15 cellular contexts compared by ENCODE assay signal in genomic region chr1:87135313-87135712, GRCh38.
"Had no signal": no experiment of that assay in that cellular context is flagged by ENCODE, and none has a peak within 500 bp of the region (broad histone marks: within the 10 kb centered on the region; RNA-seq: fewer than 3 reads in every experiment).

No MANE protein-coding gene starts in this region.

- ATAC-seq: activated CD8-positive, alpha-beta T cell treated with anti-CD3 and anti-CD28 coated beads for 36 hours; effector memory CD8-positive, alpha-beta T cell; foreskin keratinocyte; heart left ventricle; natural killer cell had no signal

- H3K36me3 ChIP-seq: breast epithelium, heart left ventricle, right lobe of liver, spleen had no signal

- H3K27me3 ChIP-seq: breast epithelium, foreskin keratinocyte, heart left ventricle, right lobe of liver had no signal

- H3K4me1 ChIP-seq: breast epithelium, foreskin keratinocyte, psoas muscle had no signal

- H3K9me3 ChIP-seq: breast epithelium, heart left ventricle, psoas muscle, right lobe of liver, spleen had no signal

- H3K27ac ChIP-seq: foreskin keratinocyte, psoas muscle, right lobe of liver had no signal

- H3K4me3 ChIP-seq: breast epithelium, heart left ventricle, psoas muscle, right lobe of liver, spleen had no signal

- DNase-seq: activated CD4-positive, alpha-beta T cell treated with anti-CD3 and anti-CD28 coated beads for 48 hours; activated CD8-positive, alpha-beta T cell treated with anti-CD3 and anti-CD28 coated beads for 36 hours; activated gamma-delta T cell; activated T-cell treated with anti-CD3 and anti-CD28 coated beads, Interleukin-2, amount 50 U/mL, for 48 hours; aorta; effector memory CD8-positive, alpha-beta T cell; foreskin keratinocyte; islet precursor cell; natural killer cell; psoas muscle; right lobe of liver; spleen; SW 1271 had no signal
